In genomic region chr4:55125763-55126541, GRCh38 we compare ENCODE assay signal across 9 cellular contexts. TPM values are rescaled to one million over a fixed set of nuclear protein-coding genes. Genes with fewer than 3 reads are reported as not detected.
DNase-seq lines count a peak whose midpoint lies in the region; ATAC-seq, FAIRE-seq and TF ChIP-seq lines count a peak whose summit lies in the region.
"Had no signal": no experiment of that assay in that cellular context is flagged by ENCODE, and none has a peak within 500 bp of the region (broad histone marks: within the 10 kb centered on the region; RNA-seq: fewer than 3 reads in every experiment).

No MANE protein-coding gene starts in this region.

- WGBS in A549 (ENCODE audit: missing lambda C conversion rate) = 11% methylated on average over 23 of the region's 32 CpGs
- 5 to 6% methylated on average over 15 to 32 of the region's 32 CpGs for WGBS in endodermal cell (ENCODE audit: insufficient coverage in 1 of 2, insufficient read length in 1 of 2), 2 experiments

- H3K27ac Mint-ChIP-seq in endodermal cell = no peak overlapping the region
- H3K27ac Mint-ChIP-seq in mesothelial cell of epicardium = no peak overlapping the region

- CTCF ChIA-PET in A549 (lab: Yijun Ruan, JAX) = no interaction called here

- no peak for TF ChIP-seq CTCF in A549 (IDR thresholded peaks at IDR 0.05)
- peak; percentile 22 for TF ChIP-seq CTCF in endodermal cell (conservative IDR thresholded peaks at IDR 0.05)
- TF ChIP-seq CTCF in mesothelial cell of epicardium (IDR thresholded peaks at IDR 0.05; ENCODE audit: unreplicated experiment) = no peak
- TF ChIP-seq CTCF in GM10266 (IDR thresholded peaks at IDR 0.05; ENCODE audit: control insufficient read depth, insufficient read depth, low read depth, missing control alignments) = no peak

- ATAC-seq in A549 (peak in 1 of 2 experiments; percentile 34; a peak in 1 of 6 replicates), esophagus mucosa (no peak), HG03469 (IDR thresholded peaks at IDR 0.05; ENCODE audit: unreplicated experiment) (no peak), HG03439 (IDR thresholded peaks at IDR 0.05; ENCODE audit: unreplicated experiment) (no peak)

- H3K27me3 ChIP-seq in endodermal cell (ENCODE audit: control insufficient read depth, insufficient read depth, low read length, poor library complexity, severe bottlenecking) = peaks cover 35% of the 10 kb centered on the region

- POLR2A ChIA-PET in A549 (lab: Yijun Ruan, JAX) = no interaction called here

- TF ChIP-seq RAD21 in A549 (conservative IDR thresholded peaks at IDR 0.05 in 1 of 2, IDR thresholded peaks at IDR 0.05 in 1 of 2) (no peak), Ishikawa (IDR thresholded peaks at IDR 0.05; ENCODE audit: low read depth) (no peak)

- FAIRE-seq in A549 (lab: Jason Lieb, UNC) = no peak

- H3K4me1 ChIP-seq in A549 (no peaks in the 10 kb centered on the region), endodermal cell (ENCODE audit: control insufficient read depth, insufficient read depth, low read length) (no peaks in the 10 kb centered on the region)

- peaks cover 7% of the 10 kb centered on the region for H3K9me3 Mint-ChIP-seq in endodermal cell
- peaks cover 6% of the 10 kb centered on the region for H3K9me3 Mint-ChIP-seq in mesothelial cell of epicardium

- H3K36me3 ChIP-seq in endodermal cell (ENCODE audit: control insufficient read depth, insufficient read depth, low read length) = no peaks in the 10 kb centered on the region

- no peaks in the 10 kb centered on the region for H3K36me3 Mint-ChIP-seq in endodermal cell (ENCODE audit: low read depth)
- peaks cover 2% of the 10 kb centered on the region for H3K36me3 Mint-ChIP-seq in mesothelial cell of epicardium

- H3K27ac ChIP-seq in A549 (no peak overlapping the region), endodermal cell (ENCODE audit: low read depth, low read length) (no peak overlapping the region)

- H3K4me3 ChIP-seq in A549 (peak overlapping the region; percentile 36), endodermal cell (ENCODE audit: low read length) (peak overlapping the region; percentile 89)

- no peak overlapping the region for H3K9ac ChIP-seq in endodermal cell (ENCODE audit: extremely low read depth, low read length, poor library complexity, severe bottlenecking)

- peak overlapping the region; percentile 74 for H3K4me3 Mint-ChIP-seq in endodermal cell
- peak overlapping the region; percentile 86 for H3K4me3 Mint-ChIP-seq in mesothelial cell of epicardium

- peak overlapping the region; percentile 75 for H3K4me2 ChIP-seq in A549

- H3K9me3 ChIP-seq in A549 = no peaks in the 10 kb centered on the region
- H3K9me3 ChIP-seq in endodermal cell (ENCODE audit: control insufficient read depth, low read length) = no peaks in the 10 kb centered on the region

- DNase-seq in A549 (ENCODE audit: low read depth in 1 of 2, low spot score in 1 of 2) (no peak), endodermal cell (peak; percentile 69), mesothelial cell of epicardium (ENCODE audit: low spot score in 2 of 2, unreplicated experiment in 2 of 2) (no peak), GM10266 (ENCODE audit: extremely low spot score) (no peak)
- DNase-seq: DND-41 had no signal

- no peak for TF ChIP-seq EP300 in A549 (IDR thresholded peaks at IDR 0.05)
- TF ChIP-seq EP300 in Ishikawa (IDR thresholded peaks at IDR 0.05; ENCODE audit: borderline replicate concordance) = no peak

- TF ChIP-seq POLR2A in A549 (IDR thresholded peaks at IDR 0.05; ENCODE audit: low read length) = no peak

- H3K27me3 Mint-ChIP-seq in endodermal cell (ENCODE audit: insufficient read depth) = peaks cover 26% of the 10 kb centered on the region
- H3K27me3 Mint-ChIP-seq in mesothelial cell of epicardium (ENCODE audit: low read depth) = peaks cover 62% of the 10 kb centered on the region

- H3K4me1 Mint-ChIP-seq in endodermal cell = peaks cover 16% of the 10 kb centered on the region
- peaks cover 45% of the 10 kb centered on the region for H3K4me1 Mint-ChIP-seq in mesothelial cell of epicardium

TF ChIP-seq in A549, 52 proteins besides CTCF, POLR2A, EP300 and RAD21:
- TF ChIP-seq SMC3 (IDR thresholded peaks at IDR 0.05) = no peak

TF ChIP-seq in Ishikawa, 13 proteins besides CTCF, POLR2A, EP300 and RAD21:
- TF ChIP-seq FOXM1 (IDR thresholded peaks at IDR 0.05; ENCODE audit: borderline replicate concordance, low read depth) (no peak), CREB1 (IDR thresholded peaks at IDR 0.05; ENCODE audit: low read depth) (no peak), TEAD4 (IDR thresholded peaks at IDR 0.05) (no peak), ZBTB7A (IDR thresholded peaks at IDR 0.05; ENCODE audit: low read depth) (peak; percentile 9; the same call in 1 of the 2 replicates)

RNA-seq across cellular contexts. Expression of gene KDR, which starts 0.6 kb away (rescaled TPM):
- polyA plus RNA-seq in A549 (2011; rRNA removed) (not detected in 2 replicates), A549 (2017; fragmentation: RNase III; extraction: RNeasy Plus Mini Kit Qiagen cat#74134 plus additional on column Dnase treatment) (not detected in 3 replicates)
- polyA plus RNA-seq in A549 (2012; cell fraction: cytosol; rRNA removed) = not detected in 2 replicates
- polyA plus RNA-seq in A549 (2012; cell fraction: nucleus; rRNA removed) = not detected in 2 replicates
- polyA minus RNA-seq in A549 (2011; rRNA and poly(A)+ RNA removed) = not detected in 2 replicates
- total RNA-seq in endodermal cell (10 to 100 TPM in 1 of 2 donors, 1 to 10 TPM in 1; 2.1 to 14.9 TPM), mesothelial cell of epicardium (44.1 to 52.1 TPM (median 48.5 TPM) in 3 replicates), esophagus mucosa (4.2 TPM)
- 9.2 TPM for polyA plus RNA-seq in endodermal cell (2013, experiment 1 of 2)
- 5.8 TPM for polyA plus RNA-seq in endodermal cell (2013, experiment 2 of 2)
